Comparison of ENCODE assay signal across 33 cellular contexts in genomic region chr1:239140968-239141367, GRCh38.
"Had no signal": no experiment of that assay in that cellular context is flagged by ENCODE, and none has a peak within 500 bp of the region (broad histone marks: within the 10 kb centered on the region; RNA-seq: fewer than 3 reads in every experiment).

No MANE protein-coding gene starts in this region.

- H3K4me1 ChIP-seq: adrenal gland, body of pancreas, breast epithelium had no signal

- H3K27me3 ChIP-seq: adrenal gland, body of pancreas, brain microvascular endothelial cell, breast epithelium had no signal

- DNase-seq: activated B cell treated with CpG ODN at 0.5 μM for 24 hours; activated CD4-positive, alpha-beta memory T cell treated with anti-CD3 and anti-CD28 coated beads for 36 hours; activated CD4-positive, alpha-beta T cell treated with anti-CD3 and anti-CD28 coated beads for 4 hours; activated CD4-positive, alpha-beta T cell treated with anti-CD3 and anti-CD28 coated beads, Interleukin-2, amount 10 ng/mL, durations not matched to agents 24 days and 14 days; activated CD4-positive, alpha-beta T cell treated with anti-CD3 and anti-CD28 coated beads, Interleukin-2, amount 50 U/mL, for 1 hour; activated CD4-positive, alpha-beta T cell treated with anti-CD3 and anti-CD28 coated beads, Interleukin-2, amount 50 U/mL, for 4 hours; activated CD4-positive, CD25-positive, alpha-beta regulatory T cell treated with anti-CD3 and anti-CD28 coated beads, Interleukin-2, amount 50 U/mL, for 72 hours; activated CD8-positive, alpha-beta memory T cell treated with anti-CD3 and anti-CD28 coated beads, Interleukin-2, amount 50 U/mL, for 4 hours; activated CD8-positive, alpha-beta T cell treated with anti-CD3 and anti-CD28 coated beads for 36 hours; activated effector memory CD4-positive, alpha-beta T cell treated with anti-CD3 and anti-CD28 coated beads, Interleukin-2, amount 50 U/mL, for 16 hours; activated gamma-delta T cell treated with Interleukin-2 at 50 U/mL for 16 hours; activated naive CD4-positive, alpha-beta T cell; activated naive CD4-positive, alpha-beta T cell treated with anti-CD3 and anti-CD28 coated beads for 36 hours; activated naive CD4-positive, alpha-beta T cell treated with anti-CD3 and anti-CD28 coated beads, Interleukin-2, amount 50 U/mL, for 16 hours; activated naive CD8-positive, alpha-beta T cell treated with anti-CD3 and anti-CD28 coated beads for 36 hours; activated T-cell treated with anti-CD3 and anti-CD28 coated beads for 4 hours; activated T-cell treated with anti-CD3 and anti-CD28 coated beads, Interleukin-2, amount 50 U/mL, for 1 hour; activated T-cell treated with anti-CD3 and anti-CD28 coated beads, Interleukin-2, amount 50 U/mL, for 4 hours; activated T-cell treated with anti-CD3 and anti-CD28 coated beads, Interleukin-2, amount 50 U/mL, for 72 hours; adrenal gland; amniotic stem cell; aorta; brain microvascular endothelial cell; cerebellar nuclear complex; T-helper 2 cell; T-helper 9 cell had no signal

- H3K36me3 ChIP-seq: adrenal gland, brain microvascular endothelial cell, breast epithelium had no signal

- H3K9me3 ChIP-seq: adrenal gland, body of pancreas, breast epithelium had no signal

- H3K27ac ChIP-seq: adrenal gland, body of pancreas, brain microvascular endothelial cell, breast epithelium, VCaP had no signal

- ATAC-seq: activated CD8-positive, alpha-beta T cell treated with anti-CD3 and anti-CD28 coated beads for 36 hours; activated naive CD4-positive, alpha-beta T cell treated with anti-CD3 and anti-CD28 coated beads, Interleukin-2, amount 50 U/mL, for 72 hours; activated T-cell treated with anti-CD3 and anti-CD28 coated beads, Interleukin-2, amount 50 U/mL, for 4 hours; activated T-cell treated with anti-CD3 and anti-CD28 coated beads, Interleukin-2, amount 50 U/mL, for 72 hours; activated T-helper 17 cell treated with anti-CD3 and anti-CD28 coated beads, Interleukin-2, amount 50 U/mL, for 72 hours; body of pancreas had no signal

- H3K4me3 ChIP-seq: adrenal gland, body of pancreas, breast epithelium had no signal

- FAIRE-seq: astrocyte, TTC549 had no signal
